ENCODE assay signal across 8 cellular contexts in genomic region chr1:201537966-201538617, GRCh38. TPM values are rescaled to one million over a fixed set of nuclear protein-coding genes. Genes with fewer than 3 reads are reported as not detected.
A peak's percentile ranks its signal among the peaks of the same experiment; 100 is the strongest.
DNase-seq lines count a peak whose midpoint lies in the region; ATAC-seq and TF ChIP-seq lines count a peak whose summit lies in the region.

No MANE protein-coding gene starts in this region.

- ATAC-seq in CD8-positive, alpha-beta T cell = no peak
- no peak for ATAC-seq in GM21381 (IDR thresholded peaks at IDR 0.05; ENCODE audit: unreplicated experiment)

- H3K4me1 Mint-ChIP-seq in CD8-positive, alpha-beta T cell (ENCODE audit: low read depth) = peaks cover 12% of the 10 kb centered on the region
- H3K4me1 Mint-ChIP-seq in nephron progenitor cell = peaks cover 48% of the 10 kb centered on the region

- intact Hi-C loops in CD8-positive, alpha-beta T cell (cut with DNase I, micrococcal nuclease) = no loop called here

- H3K27ac Mint-ChIP-seq in CD8-positive, alpha-beta T cell = no peak overlapping the region
- H3K27ac Mint-ChIP-seq in nephron progenitor cell = no peak overlapping the region

- H3K27me3 Mint-ChIP-seq in CD8-positive, alpha-beta T cell (ENCODE audit: low read depth) = peaks cover 57% of the 10 kb centered on the region
- peaks cover 90% of the 10 kb centered on the region for H3K27me3 Mint-ChIP-seq in nephron progenitor cell (ENCODE audit: low read depth, poor library complexity)

- peaks cover 16% of the 10 kb centered on the region for H3K4me1 ChIP-seq in CD8-positive, alpha-beta T cell (ENCODE audit: insufficient read depth, low read length)
- peaks cover 18% of the 10 kb centered on the region for H3K4me1 ChIP-seq in effector memory CD4-positive, alpha-beta T cell (ENCODE audit: control insufficient read depth, insufficient read depth, low read length, poor library complexity, severe bottlenecking)

- no peaks in the 10 kb centered on the region for H3K9me3 Mint-ChIP-seq in CD8-positive, alpha-beta T cell
- no peaks in the 10 kb centered on the region for H3K9me3 Mint-ChIP-seq in nephron progenitor cell

- no peak for TF ChIP-seq CTCF in CD8-positive, alpha-beta T cell (IDR thresholded peaks at IDR 0.05)
- no peak for TF ChIP-seq CTCF in nephron progenitor cell (IDR thresholded peaks at IDR 0.05)

- no peak overlapping the region for H3K27ac ChIP-seq in CD8-positive, alpha-beta T cell (ENCODE audit: low read depth, low read length)
- H3K27ac ChIP-seq in effector memory CD4-positive, alpha-beta T cell (ENCODE audit: insufficient read depth, low read length, poor library complexity, severe bottlenecking) = no peak overlapping the region

- peak overlapping the region; percentile 61 for H3K4me3 Mint-ChIP-seq in CD8-positive, alpha-beta T cell
- peak overlapping the region; percentile 82 for H3K4me3 Mint-ChIP-seq in nephron progenitor cell

- H3K36me3 Mint-ChIP-seq in CD8-positive, alpha-beta T cell = no peaks in the 10 kb centered on the region
- no peaks in the 10 kb centered on the region for H3K36me3 Mint-ChIP-seq in nephron progenitor cell (ENCODE audit: low read depth)

- no peaks in the 10 kb centered on the region for H3K9me3 ChIP-seq in CD8-positive, alpha-beta T cell (ENCODE audit: low read length)
- no peaks in the 10 kb centered on the region for H3K9me3 ChIP-seq in effector memory CD4-positive, alpha-beta T cell (ENCODE audit: control insufficient read depth, low read length)

- peak overlapping the region; percentile 43 for H3K4me3 ChIP-seq in CD8-positive, alpha-beta T cell (ENCODE audit: low read depth, low read length)
- peak overlapping the region; percentile 48 for H3K4me3 ChIP-seq in effector memory CD4-positive, alpha-beta T cell (ENCODE audit: insufficient read depth, low read depth, low read length, poor library complexity, severe bottlenecking)

- CTCF ChIA-PET in CD8-positive, alpha-beta T cell (lab: Charles Lee) = interaction anchor here (1.0 to 3.3 kb wide), 3 partner anchors 14 to 25 kb away, joined by 3 to 13 read pairs (median 3); no protein-coding TSS in a partner anchor

- H3K27me3 ChIP-seq in CD8-positive, alpha-beta T cell (ENCODE audit: insufficient read depth, low read length) = peaks cover 26% of the 10 kb centered on the region
- H3K27me3 ChIP-seq in effector memory CD4-positive, alpha-beta T cell (replicated peaks; ENCODE audit: control insufficient read depth, insufficient read depth, low read length, poor library complexity, severe bottlenecking) = peaks cover 40% of the 10 kb centered on the region

- POLR2A ChIA-PET in CD8-positive, alpha-beta T cell (lab: Charles Lee) = no interaction called here

- no peaks in the 10 kb centered on the region for H3K36me3 ChIP-seq in CD8-positive, alpha-beta T cell (ENCODE audit: insufficient read depth, low read length)
- H3K36me3 ChIP-seq in effector memory CD4-positive, alpha-beta T cell (ENCODE audit: control insufficient read depth, insufficient read depth, low read length) = no peaks in the 10 kb centered on the region

- DNase-seq in CD8-positive, alpha-beta T cell = no peak
- peak; percentile 32 for DNase-seq in NCI-H446 treated with DMSO at 0.1 percent for 48 hours (lab: John Stamatoyannopoulos, UW)
- DNase-seq in effector memory CD4-positive, alpha-beta T cell = no peak
- DNase-seq in nephron progenitor cell = no peak
- DNase-seq in amniotic stem cell (lab: John Stamatoyannopoulos, UW) = no peak
- DNase-seq in SHP77 treated with DMSO at 0.1 percent for 48 hours (lab: John Stamatoyannopoulos, UW) = no peak
- DNase-seq in pons (ENCODE audit: low spot score) = no peak

RNA-seq across cellular contexts. Expression of gene NAV1, which starts 0.8 kb away (rescaled TPM):
- 1 to 10 TPM; 1.6 to 1.8 TPM for total RNA-seq in CD8-positive, alpha-beta T cell

RNA-seq across cellular contexts. Expression of gene CSRP1, which starts 31.2 kb away (rescaled TPM):
- total RNA-seq in CD8-positive, alpha-beta T cell = 10 to 100 TPM; 31.6 to 33.9 TPM
